ENCODE assay signal across 16 cellular contexts in genomic region chr5:601771-602465, GRCh38.
"Had no signal": no experiment of that assay in that cellular context is flagged by ENCODE, and none has a peak within 500 bp of the region (broad histone marks: within the 10 kb centered on the region; RNA-seq: fewer than 3 reads in every experiment).

No MANE protein-coding gene starts in this region.

- DNase-seq: activated B cell treated with CpG ODN at 0.5 μM for 24 hours; activated CD4-positive, alpha-beta T cell treated with anti-CD3 and anti-CD28 coated beads, Interleukin-2, amount 10 ng/mL, durations not matched to agents 24 days and 14 days; activated gamma-delta T cell treated with Interleukin-2 at 50 U/mL for 16 hours; activated naive CD8-positive, alpha-beta T cell treated with anti-CD3 and anti-CD28 coated beads for 36 hours; activated T-cell treated with anti-CD3 and anti-CD28 coated beads, Interleukin-2, amount 50 U/mL, for 1 hour; esophagus squamous epithelium; foreskin keratinocyte; heart right ventricle; mesenchymal stem cell; ovary; thyroid gland had no signal

- H3K9me3 Mint-ChIP-seq: activated B cell treated with CpG ODN at 0.5 μM for 24 hours; activated CD4-positive, alpha-beta T cell treated with anti-CD3 and anti-CD28 coated beads, Interleukin-2, amount 10 ng/mL, durations not matched to agents 24 days and 14 days; activated naive CD8-positive, alpha-beta T cell treated with anti-CD3 and anti-CD28 coated beads for 36 hours; T-helper 1 cell treated with Interleukin-12 subunit alpha and Interleukin-12 subunit beta and Interleukin-4 antibody, amounts not matched to agents 30 μg/mL and 1 μg/mL, for 36 hours had no signal

- H3K27ac ChIP-seq: breast epithelium, esophagus squamous epithelium, foreskin keratinocyte, heart right ventricle, left lung, ovary, skin epidermis, thyroid gland had no signal

- H3K36me3 Mint-ChIP-seq: activated naive CD8-positive, alpha-beta T cell treated with anti-CD3 and anti-CD28 coated beads for 36 hours had no signal

- H3K4me3 Mint-ChIP-seq: activated B cell treated with CpG ODN at 0.5 μM for 24 hours; activated CD4-positive, alpha-beta T cell treated with anti-CD3 and anti-CD28 coated beads, Interleukin-2, amount 10 ng/mL, durations not matched to agents 24 days and 14 days; activated naive CD8-positive, alpha-beta T cell treated with anti-CD3 and anti-CD28 coated beads for 36 hours; T-helper 1 cell treated with Interleukin-12 subunit alpha and Interleukin-12 subunit beta and Interleukin-4 antibody, amounts not matched to agents 30 μg/mL and 1 μg/mL, for 36 hours had no signal

- H3K4me1 ChIP-seq: breast epithelium, esophagus squamous epithelium, foreskin keratinocyte, heart right ventricle, left lung, thyroid gland had no signal

- H3K36me3 ChIP-seq: breast epithelium, esophagus squamous epithelium, heart right ventricle, left lung, ovary, thyroid gland had no signal

- H3K9me3 ChIP-seq: breast epithelium, esophagus squamous epithelium, heart right ventricle, left lung, ovary, thyroid gland had no signal

- H3K4me3 ChIP-seq: breast epithelium, esophagus squamous epithelium, heart right ventricle, left lung, ovary, skin epidermis, thyroid gland had no signal

- ATAC-seq: foreskin keratinocyte, left lung, SK-N-SH treated with all-trans-retinoic acid at 6 μM for 48 hours had no signal

- H3K27me3 ChIP-seq: ovary, thyroid gland had no signal

- H3K27ac Mint-ChIP-seq: activated B cell treated with CpG ODN at 0.5 μM for 24 hours; activated CD4-positive, alpha-beta T cell treated with anti-CD3 and anti-CD28 coated beads, Interleukin-2, amount 10 ng/mL, durations not matched to agents 24 days and 14 days; activated naive CD8-positive, alpha-beta T cell treated with anti-CD3 and anti-CD28 coated beads for 36 hours; T-helper 1 cell treated with Interleukin-12 subunit alpha and Interleukin-12 subunit beta and Interleukin-4 antibody, amounts not matched to agents 30 μg/mL and 1 μg/mL, for 36 hours had no signal
